24 cellular contexts compared by ENCODE assay signal in the genomic region with DNA sequence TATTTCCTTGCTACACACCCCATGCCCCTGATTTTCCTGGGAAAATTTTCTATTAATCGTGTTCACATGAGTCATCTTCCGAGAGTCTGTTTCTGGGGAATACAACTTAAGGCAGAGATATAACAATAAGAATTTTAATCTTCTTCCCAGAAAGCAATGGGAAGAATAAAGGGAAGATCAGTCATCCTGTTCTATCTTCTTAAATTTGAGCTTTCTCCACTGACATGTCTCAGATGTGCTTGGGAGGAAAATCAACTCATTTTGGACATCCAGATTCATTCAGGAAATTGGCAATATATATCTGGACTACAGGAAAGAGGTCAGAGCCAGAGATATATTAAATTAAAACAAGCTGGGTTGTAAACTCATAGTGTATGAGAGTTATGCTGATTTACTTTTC.
A peak's percentile ranks its signal among the peaks of the same experiment; 100 is the strongest.
DNase-seq lines count a peak whose midpoint lies in the region; ATAC-seq, FAIRE-seq and TF ChIP-seq lines count a peak whose summit lies in the region.
"Had no signal": no experiment of that assay in that cellular context is flagged by ENCODE, and none has a peak within 500 bp of the region (broad histone marks: within the 10 kb centered on the region; RNA-seq: fewer than 3 reads in every experiment).

No MANE protein-coding gene starts in this region.

- peaks cover 21% of the 10 kb centered on the region for H3K4me1 ChIP-seq in CD4-positive, CD25-positive, alpha-beta regulatory T cell (ENCODE audit: control insufficient read depth, insufficient read depth, low read length, poor library complexity, severe bottlenecking)
- H3K4me1 ChIP-seq in SK-N-SH (ENCODE audit: control insufficient read depth in 1 of 2, insufficient read depth in 2 of 2, low read depth in 1 of 2, low read length in 1 of 2) (peaks cover 0 to 20% of the 10 kb centered on the region in 2 experiments; a peak in 3 of 4 replicates), pancreas (no peaks in the 10 kb centered on the region)

- CTCF ChIA-PET in SK-N-SH (lab: Yijun Ruan, JAX): no interaction called here
- CTCF ChIA-PET in activated CD8-positive, alpha-beta T cell treated with anti-CD3 and anti-CD28 coated beads for 36 hours (lab: Charles Lee): interaction anchor here (2.1 kb wide), 1 partner anchor 12 kb away, joined by 4 read pairs; no protein-coding TSS in a partner anchor

- POLR2A ChIA-PET in SK-N-SH (lab: Yijun Ruan, JAX): no interaction called here
- POLR2A ChIA-PET in activated CD8-positive, alpha-beta T cell treated with anti-CD3 and anti-CD28 coated beads for 36 hours (lab: Charles Lee): no interaction called here

- no peaks in the 10 kb centered on the region for H3K9me2 ChIP-seq in SK-N-SH

- ATAC-seq in CD4-positive, CD25-positive, alpha-beta regulatory T cell (ENCODE audit: low read depth in 2 of 2): no peak
- ATAC-seq in pancreas: no peak
- ATAC-seq in activated CD8-positive, alpha-beta T cell treated with anti-CD3 and anti-CD28 coated beads for 36 hours: no peak
- no peak for ATAC-seq in GM21360 (IDR thresholded peaks at IDR 0.05; ENCODE audit: unreplicated experiment)

- H3K27me3 ChIP-seq in CD4-positive, CD25-positive, alpha-beta regulatory T cell (ENCODE audit: control insufficient read depth, insufficient read depth, low read length): no peaks in the 10 kb centered on the region
- no peaks in the 10 kb centered on the region for H3K27me3 ChIP-seq in SK-N-SH (ENCODE audit: insufficient read depth)
- no peaks in the 10 kb centered on the region for H3K27me3 ChIP-seq in pancreas
- H3K27me3 ChIP-seq: BLaER1 treated with 17β-estradiol and CSF1 and Interleukin-3, amounts not matched to agents 10 nM and 100 nM had no signal

- peak overlapping the region; percentile 64; the same call in 1 of the 2 replicates for H2AFZ ChIP-seq in SK-N-SH (ENCODE audit: low read depth)

- TF ChIP-seq CTCF in SK-N-SH (IDR thresholded peaks at IDR 0.05) (no peak), choroid plexus epithelial cell (conservative IDR thresholded peaks at IDR 0.05; ENCODE audit: low read depth, low read length) (no peak), osteocyte (IDR thresholded peaks at IDR 0.05) (no peak), pancreas (IDR thresholded peaks at IDR 0.05) (no peak)
- TF ChIP-seq CTCF in activated CD8-positive, alpha-beta T cell treated with anti-CD3 and anti-CD28 coated beads for 36 hours (IDR thresholded peaks at IDR 0.05): no peak

- no peak for FAIRE-seq in pancreas (lab: Jason Lieb, UNC)
- FAIRE-seq: A204.1, D721Med, H54 had no signal

- peaks cover 9% of the 10 kb centered on the region for H3F3A ChIP-seq in SK-N-SH (replicated peaks; ENCODE audit: insufficient read depth)

- no peaks in the 10 kb centered on the region for H3K9me3 ChIP-seq in CD4-positive, CD25-positive, alpha-beta regulatory T cell (ENCODE audit: control insufficient read depth in 2 of 2, low read length in 2 of 2)
- no peaks in the 10 kb centered on the region for H3K9me3 ChIP-seq in SK-N-SH
- H3K9me3 ChIP-seq in pancreas: no peaks in the 10 kb centered on the region
- H3K9me3 ChIP-seq: BLaER1 treated with 17β-estradiol and CSF1 and Interleukin-3, amounts not matched to agents 10 nM and 100 nM had no signal

- TF ChIP-seq RAD21 in SK-N-SH (IDR thresholded peaks at IDR 0.05; ENCODE audit: low read length): no peak

- intact Hi-C loops in pancreas (cut with DNase I): no loop called here
- intact Hi-C loops in activated CD8-positive, alpha-beta T cell treated with anti-CD3 and anti-CD28 coated beads for 36 hours (cut with micrococcal nuclease): no loop called here

- no peaks in the 10 kb centered on the region for H3K79me2 ChIP-seq in SK-N-SH (ENCODE audit: insufficient read depth)

- H3K4me3 ChIP-seq in CD4-positive, CD25-positive, alpha-beta regulatory T cell (ENCODE audit: low read depth, low read length): no peak overlapping the region
- H3K4me3 ChIP-seq in SK-N-SH (ENCODE audit: low read depth in 2 of 2, low read length in 1 of 2): no peak overlapping the region; a peak in 2 of 4 replicates
- no peak overlapping the region for H3K4me3 ChIP-seq in choroid plexus epithelial cell (ENCODE audit: low read depth, low read length)
- no peak overlapping the region for H3K4me3 ChIP-seq in pancreas
- H3K4me3 ChIP-seq: BLaER1 treated with 17β-estradiol and CSF1 and Interleukin-3, amounts not matched to agents 10 nM and 100 nM; SK-N-MC had no signal

- peaks cover 0 to 3% (median 0%) of the 10 kb centered on the region in 7 donors for H3K9me3 Mint-ChIP-seq in CD4-positive, CD25-positive, alpha-beta regulatory T cell
- H3K9me3 Mint-ChIP-seq in osteocyte (ENCODE audit: unreplicated experiment): peaks cover 18% of the 10 kb centered on the region
- no peaks in the 10 kb centered on the region for H3K9me3 Mint-ChIP-seq in activated CD8-positive, alpha-beta T cell treated with anti-CD3 and anti-CD28 coated beads for 36 hours
- H3K9me3 Mint-ChIP-seq: CD8-positive, alpha-beta memory T cell had no signal

- H3K4me1 Mint-ChIP-seq in CD4-positive, CD25-positive, alpha-beta regulatory T cell: peaks cover 40 to 74% (median 54%) of the 10 kb centered on the region in 4 donors
- peaks cover 38% of the 10 kb centered on the region for H3K4me1 Mint-ChIP-seq in osteocyte (ENCODE audit: unreplicated experiment)
- peaks cover 3% of the 10 kb centered on the region for H3K4me1 Mint-ChIP-seq in activated CD8-positive, alpha-beta T cell treated with anti-CD3 and anti-CD28 coated beads for 36 hours (ENCODE audit: low read depth)

- no peak for DNase-seq in CD4-positive, CD25-positive, alpha-beta regulatory T cell
- DNase-seq in SK-N-SH (no peak), choroid plexus epithelial cell (ENCODE audit: low read depth) (peak; percentile 45), osteocyte (ENCODE audit: extremely low spot score, unreplicated experiment) (no peak), retina (no peak), pancreas (no peak)
- no peak for DNase-seq in activated CD8-positive, alpha-beta T cell treated with anti-CD3 and anti-CD28 coated beads for 36 hours
- DNase-seq: CD8-positive, alpha-beta memory T cell; DND-41; GDM1; NCI-H1417; NCI-H187; NCI-H2227 treated with DMSO at 0.1 percent for 48 hours; NCI-H510A treated with DMSO at 0.1 percent for 48 hours; NCI-H774; OCI-M1; SHP77 had no signal

- H3K36me3 Mint-ChIP-seq in CD4-positive, CD25-positive, alpha-beta regulatory T cell: no peaks in the 10 kb centered on the region
- H3K36me3 Mint-ChIP-seq in osteocyte (ENCODE audit: unreplicated experiment): no peaks in the 10 kb centered on the region
- no peaks in the 10 kb centered on the region for H3K36me3 Mint-ChIP-seq in activated CD8-positive, alpha-beta T cell treated with anti-CD3 and anti-CD28 coated beads for 36 hours (ENCODE audit: low read depth)
- H3K36me3 Mint-ChIP-seq: CD8-positive, alpha-beta memory T cell had no signal

- peak overlapping the region in 2 of 3 donors; percentile 61 to 72 for H3K27ac Mint-ChIP-seq in CD4-positive, CD25-positive, alpha-beta regulatory T cell
- peak overlapping the region; percentile 72 for H3K27ac Mint-ChIP-seq in osteocyte (ENCODE audit: unreplicated experiment)
- no peak overlapping the region for H3K27ac Mint-ChIP-seq in activated CD8-positive, alpha-beta T cell treated with anti-CD3 and anti-CD28 coated beads for 36 hours
- H3K27ac Mint-ChIP-seq: CD8-positive, alpha-beta memory T cell had no signal

- H3K27ac ChIP-seq in CD4-positive, CD25-positive, alpha-beta regulatory T cell (ENCODE audit: insufficient read depth, low read length, poor library complexity, severe bottlenecking): no peak overlapping the region
- H3K27ac ChIP-seq in SK-N-SH (ENCODE audit: low read depth in 2 of 2, low read length in 1 of 2): peak overlapping the region; percentile 80 to 98; a peak in 3 of 4 replicates
- H3K27ac ChIP-seq in pancreas: no peak overlapping the region
- H3K27ac ChIP-seq: BLaER1 treated with 17β-estradiol and CSF1 and Interleukin-3, amounts not matched to agents 10 nM and 100 nM; KMS-11; SK-N-MC had no signal

- peak overlapping the region; percentile 45; the same call in 1 of the 2 replicates for H3K4me2 ChIP-seq in SK-N-SH
- H3K4me2 ChIP-seq: BLaER1 treated with 17β-estradiol and CSF1 and Interleukin-3, amounts not matched to agents 10 nM and 100 nM; KMS-11 had no signal

- H3K4me3 Mint-ChIP-seq in CD4-positive, CD25-positive, alpha-beta regulatory T cell: peak overlapping the region in 1 of 4 donors; percentile 48
- no peak overlapping the region for H3K4me3 Mint-ChIP-seq in osteocyte (ENCODE audit: unreplicated experiment)
- no peak overlapping the region for H3K4me3 Mint-ChIP-seq in activated CD8-positive, alpha-beta T cell treated with anti-CD3 and anti-CD28 coated beads for 36 hours
- H3K4me3 Mint-ChIP-seq: CD8-positive, alpha-beta memory T cell had no signal

- peak; percentile 64 to 66; a peak in 2 of 4 replicates for TF ChIP-seq EP300 in SK-N-SH (IDR thresholded peaks at IDR 0.05; ENCODE audit: borderline replicate concordance in 1 of 2, low read depth in 1 of 2, low read length in 1 of 2)

- peak overlapping the region; percentile 39; the same call in 1 of the 2 replicates for H3K9ac ChIP-seq in SK-N-SH
- H3K9ac ChIP-seq: BLaER1 treated with 17β-estradiol and CSF1 and Interleukin-3, amounts not matched to agents 10 nM and 100 nM; KMS-11 had no signal

- WGBS in SK-N-SH (ENCODE audit: low lambda C conversion rate): 18% methylated on average over 2 of the region's 2 CpGs
- WGBS in pancreas, 2 donors: 80 to 81% methylated on average over 2 of the region's 2 CpGs

- no peaks in the 10 kb centered on the region for H4K20me1 ChIP-seq in SK-N-SH (ENCODE audit: insufficient read depth)
- H4K20me1 ChIP-seq: BLaER1 treated with 17β-estradiol and CSF1 and Interleukin-3, amounts not matched to agents 10 nM and 100 nM had no signal

- H3K27me3 Mint-ChIP-seq in CD4-positive, CD25-positive, alpha-beta regulatory T cell: no peaks in the 10 kb centered on the region
- H3K27me3 Mint-ChIP-seq in osteocyte (ENCODE audit: unreplicated experiment): no peaks in the 10 kb centered on the region
- no peaks in the 10 kb centered on the region for H3K27me3 Mint-ChIP-seq in activated CD8-positive, alpha-beta T cell treated with anti-CD3 and anti-CD28 coated beads for 36 hours

- no peaks in the 10 kb centered on the region for H3K36me3 ChIP-seq in CD4-positive, CD25-positive, alpha-beta regulatory T cell (ENCODE audit: control insufficient read depth, insufficient read depth, low read length)
- no peaks in the 10 kb centered on the region for H3K36me3 ChIP-seq in SK-N-SH (replicated peaks in 1 of 2; ENCODE audit: control insufficient read depth in 1 of 2, insufficient read depth in 2 of 2, low read length in 1 of 2)
- H3K36me3 ChIP-seq in pancreas: no peaks in the 10 kb centered on the region
- H3K36me3 ChIP-seq: BLaER1 treated with 17β-estradiol and CSF1 and Interleukin-3, amounts not matched to agents 10 nM and 100 nM had no signal

TF ChIP-seq in SK-N-SH, 30 proteins besides CTCF, POLR2A, EP300 and RAD21 (continues in another document):
- no peak for TF ChIP-seq SIN3A (IDR thresholded peaks at IDR 0.05; ENCODE audit: borderline replicate concordance, low read depth, low read length)
- TF ChIP-seq POLR2AphosphoS5 (IDR thresholded peaks at IDR 0.05; ENCODE audit: low read depth, low read length): peak; percentile 34; the same call in 1 of the 2 replicates

Comparison
In these comparisons a context has a peak if more than half of its experiments do, and no peak if none do; other contexts are left out.
1. H3K27ac ChIP-seq: peak in SK-N-SH (2 of 2); none in CD4-positive, CD25-positive, alpha-beta regulatory T cell (single experiment) and pancreas (0 of 4).